In the genomic region with DNA sequence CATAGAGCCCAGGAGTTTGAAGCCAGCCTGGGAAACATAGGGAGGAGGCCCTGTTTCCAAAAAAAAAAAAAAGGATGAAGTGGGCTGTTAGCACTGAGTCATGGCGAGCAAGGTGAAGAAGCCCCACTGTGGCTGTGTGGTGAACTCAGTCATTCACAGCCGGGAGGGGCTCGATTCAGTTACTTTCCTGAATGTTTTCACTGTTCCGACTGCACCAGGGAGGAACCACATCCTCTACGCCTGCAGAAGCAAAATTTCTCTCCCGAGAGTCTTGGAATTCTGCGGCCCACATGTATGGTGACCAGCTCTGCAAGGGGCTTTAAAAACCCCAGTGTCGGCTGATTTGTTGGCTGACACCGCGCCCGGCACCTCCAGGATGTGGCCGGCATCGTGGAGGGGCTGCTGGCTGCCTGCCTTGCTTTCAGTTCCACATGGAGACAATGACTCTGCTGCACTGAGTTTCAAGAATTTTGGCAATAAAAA, we compare ENCODE assay signal across 2 cellular contexts.
TF ChIP-seq lines count a peak whose summit lies in the region.

No MANE protein-coding gene starts in this region.

TF ChIP-seq in PFSK-1, 5 proteins besides CTCF, POLR2A, EP300 and RAD21 (continued from another document):
- TF ChIP-seq, protein P1, sequence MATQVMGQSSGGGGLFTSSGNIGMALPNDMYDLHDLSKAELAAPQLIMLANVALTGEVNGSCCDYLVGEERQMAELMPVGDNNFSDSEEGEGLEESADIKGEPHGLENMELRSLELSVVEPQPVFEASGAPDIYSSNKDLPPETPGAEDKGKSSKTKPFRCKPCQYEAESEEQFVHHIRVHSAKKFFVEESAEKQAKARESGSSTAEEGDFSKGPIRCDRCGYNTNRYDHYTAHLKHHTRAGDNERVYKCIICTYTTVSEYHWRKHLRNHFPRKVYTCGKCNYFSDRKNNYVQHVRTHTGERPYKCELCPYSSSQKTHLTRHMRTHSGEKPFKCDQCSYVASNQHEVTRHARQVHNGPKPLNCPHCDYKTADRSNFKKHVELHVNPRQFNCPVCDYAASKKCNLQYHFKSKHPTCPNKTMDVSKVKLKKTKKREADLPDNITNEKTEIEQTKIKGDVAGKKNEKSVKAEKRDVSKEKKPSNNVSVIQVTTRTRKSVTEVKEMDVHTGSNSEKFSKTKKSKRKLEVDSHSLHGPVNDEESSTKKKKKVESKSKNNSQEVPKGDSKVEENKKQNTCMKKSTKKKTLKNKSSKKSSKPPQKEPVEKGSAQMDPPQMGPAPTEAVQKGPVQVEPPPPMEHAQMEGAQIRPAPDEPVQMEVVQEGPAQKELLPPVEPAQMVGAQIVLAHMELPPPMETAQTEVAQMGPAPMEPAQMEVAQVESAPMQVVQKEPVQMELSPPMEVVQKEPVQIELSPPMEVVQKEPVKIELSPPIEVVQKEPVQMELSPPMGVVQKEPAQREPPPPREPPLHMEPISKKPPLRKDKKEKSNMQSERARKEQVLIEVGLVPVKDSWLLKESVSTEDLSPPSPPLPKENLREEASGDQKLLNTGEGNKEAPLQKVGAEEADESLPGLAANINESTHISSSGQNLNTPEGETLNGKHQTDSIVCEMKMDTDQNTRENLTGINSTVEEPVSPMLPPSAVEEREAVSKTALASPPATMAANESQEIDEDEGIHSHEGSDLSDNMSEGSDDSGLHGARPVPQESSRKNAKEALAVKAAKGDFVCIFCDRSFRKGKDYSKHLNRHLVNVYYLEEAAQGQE (IDR thresholded peaks at IDR 0.05; ENCODE audit: insufficient read depth in 1 of 2, low read depth in 2 of 2, low read length in 2 of 2), result no peak
- TF ChIP-seq SIN3A (IDR thresholded peaks at IDR 0.05; ENCODE audit: borderline replicate concordance, insufficient read depth, low read length), result 0 out of 2 replicates have a peak, but pooled peaks have one; percentile 39

TF ChIP-seq in K562, 482 proteins besides CTCF, POLR2A, EP300 and RAD21 (continued from another document):
- TF ChIP-seq HDAC1 (IDR thresholded peaks at IDR 0.05), result 0 out of 4 replicates have a peak, but pooled peaks of 1 of the 2 experiments have one; percentile 8
- peak; percentile 33; the same call in 1 of the 2 replicates for TF ChIP-seq FOSL1 (tag; conservative IDR thresholded peaks at IDR 0.05)
